Comparison of ENCODE assay signal across 10 cellular contexts in genomic region chr7:106367018-106367420, GRCh38.
DNase-seq lines count a peak whose midpoint lies in the region; ATAC-seq, FAIRE-seq and TF ChIP-seq lines count a peak whose summit lies in the region.
"Had no signal": no experiment of that assay in that cellular context is flagged by ENCODE, and none has a peak within 500 bp of the region (broad histone marks: within the 10 kb centered on the region; RNA-seq: fewer than 3 reads in every experiment).

No MANE protein-coding gene starts in this region.

- no peak overlapping the region for H4K5ac ChIP-seq in H1 (ENCODE audit: insufficient read length, low read depth, low read length)

- no peak overlapping the region for H2BK5ac ChIP-seq in H1 (ENCODE audit: low read depth, low read length)

- peak overlapping the region; percentile 28; the same call in 1 of the 2 replicates for H2AFZ ChIP-seq in H1 (ENCODE audit: low read length)

- no peak overlapping the region for H3K4me2 ChIP-seq in H1 (ENCODE audit: insufficient read depth in 1 of 2, low read depth in 2 of 2, low read length in 2 of 2)

- H3K27me3 Mint-ChIP-seq in activated T-cell treated with anti-CD3 and anti-CD28 coated beads, Interleukin-2, amount 50 U/mL, for 24 hours: peaks cover 23% of the 10 kb centered on the region
- H3K27me3 Mint-ChIP-seq in stimulated activated naive CD8-positive, alpha-beta T cell treated with anti-CD3 and anti-CD28 coated beads, Interleukin-15, Interleukin-2, amounts not matched to agents 100 ng/mL and 50 ng/mL, for 24 hours: peaks cover 19% of the 10 kb centered on the region

- H3K27me3 ChIP-seq in H1 (replicated peaks in 1 of 4; ENCODE audit: control insufficient read depth in 3 of 4, extremely low read depth in 1 of 4, insufficient read depth in 3 of 4, low read length in 3 of 4): no peaks in the 10 kb centered on the region

- no peak overlapping the region for H3K14ac ChIP-seq in H1 (ENCODE audit: insufficient read length)

- no peak overlapping the region for H3K4me3 ChIP-seq in H1 (ENCODE audit: extremely low read depth in 1 of 4, insufficient read depth in 2 of 4, low read depth in 3 of 4, low read length in 4 of 4)

- H2BK20ac ChIP-seq in H1 (ENCODE audit: low read length): no peak overlapping the region

- H3K79me1 ChIP-seq in H1 (ENCODE audit: low read depth, low read length): no peaks in the 10 kb centered on the region

- no peaks in the 10 kb centered on the region for H3K79me2 ChIP-seq in H1 (ENCODE audit: control insufficient read depth in 1 of 2, insufficient read depth in 2 of 2, low read length in 2 of 2)

- no peak overlapping the region for H4K8ac ChIP-seq in H1 (ENCODE audit: extremely low read depth, insufficient read depth, low read length)

- no peaks in the 10 kb centered on the region for H3K36me3 ChIP-seq in H1 (ENCODE audit: control insufficient read depth in 2 of 4, insufficient read depth in 4 of 4, low read length in 3 of 4)

- H3K18ac ChIP-seq in H1 (ENCODE audit: extremely low read depth, low read length): no peak overlapping the region

- H2BK12ac ChIP-seq in H1 (ENCODE audit: low read depth, low read length): no peak overlapping the region

- H3K9me3 Mint-ChIP-seq in activated T-cell treated with anti-CD3 and anti-CD28 coated beads, Interleukin-2, amount 50 U/mL, for 24 hours: peaks cover 9% of the 10 kb centered on the region
- peaks cover 13% of the 10 kb centered on the region for H3K9me3 Mint-ChIP-seq in stimulated activated naive CD8-positive, alpha-beta T cell treated with anti-CD3 and anti-CD28 coated beads, Interleukin-15, Interleukin-2, amounts not matched to agents 100 ng/mL and 50 ng/mL, for 24 hours

- no peak for TF ChIP-seq POLR2A in H1 (IDR thresholded peaks at IDR 0.05; ENCODE audit: control extremely low read depth in 1 of 2, low read depth in 2 of 2, low read length in 2 of 2)

- peak; percentile 52 to 70 for TF ChIP-seq RAD21 in H1 (IDR thresholded peaks at IDR 0.05 in 1 of 2, conservative IDR thresholded peaks at IDR 0.05 in 1 of 2; ENCODE audit: low read depth in 2 of 2, low read length in 2 of 2)

- peak in 2 of 3 experiments; percentile 44 to 50; a peak in 2 of 4 replicates for TF ChIP-seq CTCF in H1 (IDR thresholded peaks at IDR 0.05; ENCODE audit: control extremely low read depth in 1 of 3, insufficient read depth in 1 of 3, low read depth in 1 of 3, low read length in 3 of 3)

- H4K20me1 ChIP-seq in H1 (replicated peaks in 1 of 2; ENCODE audit: control insufficient read depth in 1 of 2, insufficient read depth in 2 of 2, low read length in 2 of 2): no peaks in the 10 kb centered on the region

- H3K23ac ChIP-seq in H1 (ENCODE audit: insufficient read length): no peak overlapping the region

- H3K4ac ChIP-seq in H1 (replicated peaks; ENCODE audit: insufficient read length, low read depth, low read length): no peak overlapping the region

- no peak for TF ChIP-seq EP300 in H1 (IDR thresholded peaks at IDR 0.05; ENCODE audit: borderline replicate concordance in 1 of 2, low read depth in 2 of 2, low read length in 2 of 2)

- H2BK120ac ChIP-seq in H1 (replicated peaks; ENCODE audit: low read depth, low read length): no peak overlapping the region

- H3K9ac ChIP-seq in H1 (replicated peaks in 1 of 4; ENCODE audit: extremely low read depth in 1 of 4, low read depth in 3 of 4, low read length in 3 of 4): no peak overlapping the region

- FAIRE-seq in H1 (lab: Jason Lieb, UNC): no peak

- H3K23me2 ChIP-seq in H1 (ENCODE audit: low read depth, low read length): 0 out of 2 replicates have a peak, but pooled peaks cover 2% of the 10 kb centered on the region

- H3K27ac ChIP-seq in H1 (ENCODE audit: low read depth, low read length): no peak overlapping the region

- no peaks in the 10 kb centered on the region for H3K9me3 ChIP-seq in H1 (ENCODE audit: insufficient read depth in 2 of 2, low read depth in 1 of 2, low read length in 1 of 2)

- 93% methylated on average over 3 of the region's 3 CpGs; no CpG with 5 or more reads in 1 of the 2 experiments for WGBS in H1 (ENCODE audit: extremely low coverage in 1 of 2, insufficient coverage in 1 of 2, insufficient read length in 1 of 2, insufficient replicate concordance in 2 of 2, low coverage in 1 of 2, low lambda C conversion rate in 2 of 2, missing lambda C conversion rate in 1 of 2), 2 experiments

- no peak overlapping the region for H4K91ac ChIP-seq in H1 (replicated peaks; ENCODE audit: insufficient read length, low read length)

- no peaks in the 10 kb centered on the region for H3K4me1 ChIP-seq in H1 (replicated peaks in 1 of 4; ENCODE audit: control insufficient read depth in 3 of 4, insufficient read depth in 4 of 4, low read length in 3 of 4)

- H3K27ac Mint-ChIP-seq in activated T-cell treated with anti-CD3 and anti-CD28 coated beads, Interleukin-2, amount 50 U/mL, for 24 hours: peak overlapping the region; percentile 75
- H3K27ac Mint-ChIP-seq in stimulated activated naive CD8-positive, alpha-beta T cell treated with anti-CD3 and anti-CD28 coated beads, Interleukin-15, Interleukin-2, amounts not matched to agents 100 ng/mL and 50 ng/mL, for 24 hours: peak overlapping the region; percentile 82
- H3K27ac Mint-ChIP-seq: brain had no signal

- POLR2A ChIA-PET in H1 (lab: Charles Lee; ENCODE audit: partially characterized antibody): no interaction called here

- CTCF ChIA-PET in H1 (lab: Charles Lee; ENCODE audit: partially characterized antibody): interaction anchor here (0.6 to 2.4 kb wide), 11 partner anchors 9 to 610 kb away, joined by 3 to 9 read pairs (median 3); no protein-coding TSS in a partner anchor

- no peak overlapping the region for H2BK15ac ChIP-seq in H1 (ENCODE audit: low read length)

- H3K56ac ChIP-seq in H1 (replicated peaks; ENCODE audit: insufficient read length, low read depth, low read length): no peak overlapping the region

- H2AK5ac ChIP-seq in H1 (ENCODE audit: low read depth, low read length): no peak overlapping the region

- ATAC-seq in GM21515 (IDR thresholded peaks at IDR 0.05; ENCODE audit: unreplicated experiment): no peak

- H3K36me3 Mint-ChIP-seq in activated T-cell treated with anti-CD3 and anti-CD28 coated beads, Interleukin-2, amount 50 U/mL, for 24 hours (ENCODE audit: low read depth): no peaks in the 10 kb centered on the region
- H3K36me3 Mint-ChIP-seq in stimulated activated naive CD8-positive, alpha-beta T cell treated with anti-CD3 and anti-CD28 coated beads, Interleukin-15, Interleukin-2, amounts not matched to agents 100 ng/mL and 50 ng/mL, for 24 hours (ENCODE audit: low read depth): no peaks in the 10 kb centered on the region
- H3K36me3 Mint-ChIP-seq: brain had no signal

- DNase-seq in activated T-cell treated with anti-CD3 and anti-CD28 coated beads, Interleukin-2, amount 50 U/mL, for 24 hours: no peak
- no peak for DNase-seq in activated T-cell treated with anti-CD3 and anti-CD28 coated beads, Interleukin-2, amount 50 U/mL, for 48 hours
- DNase-seq in NCI-H69 (lab: John Stamatoyannopoulos, UW): peak; percentile 80
- no peak for DNase-seq in H1 (ENCODE audit: low read depth in 1 of 2, low spot score in 2 of 2)
- DNase-seq in KG1 (lab: John Stamatoyannopoulos, UW): no peak
- DNase-seq in activated CD4-positive, alpha-beta T cell treated with anti-CD3 and anti-CD28 coated beads, Interleukin-2, amount 50 U/mL, for 48 hours: no peak
- DNase-seq: right cardiac atrium had no signal

- no peak overlapping the region for H3K4me3 Mint-ChIP-seq in activated T-cell treated with anti-CD3 and anti-CD28 coated beads, Interleukin-2, amount 50 U/mL, for 24 hours
- no peak overlapping the region for H3K4me3 Mint-ChIP-seq in stimulated activated naive CD8-positive, alpha-beta T cell treated with anti-CD3 and anti-CD28 coated beads, Interleukin-15, Interleukin-2, amounts not matched to agents 100 ng/mL and 50 ng/mL, for 24 hours
- H3K4me3 Mint-ChIP-seq: brain had no signal

- peaks cover 48% of the 10 kb centered on the region for H3K4me1 Mint-ChIP-seq in activated T-cell treated with anti-CD3 and anti-CD28 coated beads, Interleukin-2, amount 50 U/mL, for 24 hours (ENCODE audit: low read depth)
- H3K4me1 Mint-ChIP-seq in stimulated activated naive CD8-positive, alpha-beta T cell treated with anti-CD3 and anti-CD28 coated beads, Interleukin-15, Interleukin-2, amounts not matched to agents 100 ng/mL and 50 ng/mL, for 24 hours (ENCODE audit: low read depth): peaks cover 48% of the 10 kb centered on the region
- H3K4me1 Mint-ChIP-seq: brain had no signal

TF ChIP-seq in H1, 55 proteins besides CTCF, POLR2A, EP300 and RAD21:
- TF ChIP-seq YY1 (IDR thresholded peaks at IDR 0.05; ENCODE audit: low read depth, low read length) (peak; percentile 11; the same call in 1 of the 2 replicates), POU5F1 (IDR thresholded peaks at IDR 0.05; ENCODE audit: low read depth, low read length) (no peak), RXRA (IDR thresholded peaks at IDR 0.05; ENCODE audit: insufficient read depth, low read depth, low read length) (no peak), MAFK (IDR thresholded peaks at IDR 0.05; ENCODE audit: low read depth, low read length) (0 out of 2 replicates have a peak, but pooled peaks have one; percentile 6)
